Comparison of ENCODE assay signal across 8 cellular contexts in genomic region chr1:37472281-37472680, GRCh38. TPM values are rescaled to one million over a fixed set of nuclear protein-coding genes. Genes with fewer than 3 reads are reported as not detected.
DNase-seq lines count a peak whose midpoint lies in the region; ATAC-seq and TF ChIP-seq lines count a peak whose summit lies in the region.
"Had no signal": no experiment of that assay in that cellular context is flagged by ENCODE, and none has a peak within 500 bp of the region (broad histone marks: within the 10 kb centered on the region; RNA-seq: fewer than 3 reads in every experiment).

No MANE protein-coding gene starts in this region.

- H3K4me2 ChIP-seq in smooth muscle cell: peak overlapping the region; percentile 90

- CTCF ChIA-PET in HEK293T (lab: Yijun Ruan, JAX): interaction anchor here (1.1 to 1.4 kb wide), 2 partner anchors 15 to 16 kb away, joined by 4 read pairs; no protein-coding TSS in a partner anchor

- H3K27ac Mint-ChIP-seq in activated T-helper 1 cell treated with anti-CD3 and anti-CD28 coated beads, Interleukin-12 subunit alpha, Interleukin-12 subunit beta, Interleukin-2, Interleukin-4 antibody, amounts not matched to agents 30 ng/mL and 10 ng/mL and 1 ng/mL, durations not matched to agents 14 hours and 24 hours and 36 hours: peak overlapping the region; percentile 45
- H3K27ac Mint-ChIP-seq in immature natural killer cell: peak overlapping the region; percentile 86 to 94 (median 90)

- H3K4me3 Mint-ChIP-seq in activated T-helper 1 cell treated with anti-CD3 and anti-CD28 coated beads, Interleukin-12 subunit alpha, Interleukin-12 subunit beta, Interleukin-2, Interleukin-4 antibody, amounts not matched to agents 30 ng/mL and 10 ng/mL and 1 ng/mL, durations not matched to agents 14 hours and 24 hours and 36 hours: peak overlapping the region; percentile 8
- H3K4me3 Mint-ChIP-seq in immature natural killer cell: peak overlapping the region; percentile 75 to 98 (median 94)

- intact Hi-C loops in activated T-helper 1 cell treated with anti-CD3 and anti-CD28 coated beads, Interleukin-12 subunit alpha, Interleukin-12 subunit beta, Interleukin-2, Interleukin-4 antibody, amounts not matched to agents 30 ng/mL and 10 ng/mL and 1 ng/mL, durations not matched to agents 14 hours and 24 hours and 36 hours (cut with micrococcal nuclease): loop anchor here (10.0 kb wide), 3 partner anchors 533 to 1403 kb away; partner anchors contain the start of genes FHL3, MYCBP and OSCP1

- peaks cover 5% of the 10 kb centered on the region for H3K36me3 ChIP-seq in HUES48 (ENCODE audit: control insufficient read depth, insufficient read depth, low read length)
- H3K36me3 ChIP-seq in smooth muscle cell (ENCODE audit: low read depth): no peaks in the 10 kb centered on the region

- 0 out of 2 replicates have a peak overlapping the region, but pooled peaks have one; percentile 19 for H3K4me3 ChIP-seq in HUES48 (ENCODE audit: low read depth, low read length)
- H3K4me3 ChIP-seq in smooth muscle cell: no peak overlapping the region

- peaks cover 8% of the 10 kb centered on the region for H3K27me3 Mint-ChIP-seq in activated T-helper 1 cell treated with anti-CD3 and anti-CD28 coated beads, Interleukin-12 subunit alpha, Interleukin-12 subunit beta, Interleukin-2, Interleukin-4 antibody, amounts not matched to agents 30 ng/mL and 10 ng/mL and 1 ng/mL, durations not matched to agents 14 hours and 24 hours and 36 hours (ENCODE audit: insufficient read depth)
- peaks cover 9 to 32% (median 18%) of the 10 kb centered on the region in 3 donors for H3K27me3 Mint-ChIP-seq in immature natural killer cell (ENCODE audit: low read depth in 3 of 3)

- DNase-seq in activated T-helper 1 cell treated with anti-CD3 and anti-CD28 coated beads, Interleukin-12 subunit alpha, Interleukin-12 subunit beta, Interleukin-2, Interleukin-4 antibody, amounts not matched to agents 30 ng/mL and 10 ng/mL and 1 ng/mL, durations not matched to agents 14 hours and 24 hours and 36 hours (ENCODE audit: low spot score): no peak
- DNase-seq in immature natural killer cell (no peak), smooth muscle cell (lab: John Stamatoyannopoulos, UW; ENCODE audit: unreplicated experiment) (no peak), HEK293T (ENCODE audit: extremely low spot score) (no peak), HUDEP-2 (lab: John Stamatoyannopoulos, UW; ENCODE audit: unreplicated experiment in 76 of 76) (no peak)
- DNase-seq: activated CD4-positive, CD25-positive, alpha-beta regulatory T cell had no signal

- ATAC-seq in GM21360 (IDR thresholded peaks at IDR 0.05; ENCODE audit: unreplicated experiment): no peak

- H3K9ac ChIP-seq in HUES48 (ENCODE audit: low read depth, low read length) (no peak overlapping the region), smooth muscle cell (ENCODE audit: low read depth) (peak overlapping the region; percentile 68)

- no peaks in the 10 kb centered on the region for H3K9me3 ChIP-seq in HUES48 (ENCODE audit: control insufficient read depth, insufficient read depth, low read length)
- H3K9me3 ChIP-seq in smooth muscle cell (replicated peaks; ENCODE audit: low read depth): no peaks in the 10 kb centered on the region

- peaks cover 39% of the 10 kb centered on the region for H3K4me1 Mint-ChIP-seq in activated T-helper 1 cell treated with anti-CD3 and anti-CD28 coated beads, Interleukin-12 subunit alpha, Interleukin-12 subunit beta, Interleukin-2, Interleukin-4 antibody, amounts not matched to agents 30 ng/mL and 10 ng/mL and 1 ng/mL, durations not matched to agents 14 hours and 24 hours and 36 hours (ENCODE audit: low read depth)
- H3K4me1 Mint-ChIP-seq in immature natural killer cell: peaks cover 47 to 50% of the 10 kb centered on the region in 2 donors

- peaks cover 24% of the 10 kb centered on the region for H3K36me3 Mint-ChIP-seq in activated T-helper 1 cell treated with anti-CD3 and anti-CD28 coated beads, Interleukin-12 subunit alpha, Interleukin-12 subunit beta, Interleukin-2, Interleukin-4 antibody, amounts not matched to agents 30 ng/mL and 10 ng/mL and 1 ng/mL, durations not matched to agents 14 hours and 24 hours and 36 hours (ENCODE audit: low read depth)
- H3K36me3 Mint-ChIP-seq in immature natural killer cell: peaks cover 0 to 8% (median 2%) of the 10 kb centered on the region in 3 donors

- peaks cover 32% of the 10 kb centered on the region for H3K79me2 ChIP-seq in smooth muscle cell (ENCODE audit: low read depth)

- TF ChIP-seq CTCF in smooth muscle cell (IDR thresholded peaks at IDR 0.05; ENCODE audit: borderline replicate concordance, insufficient read depth, poor library complexity, severe bottlenecking): no peak

- H3K9me3 Mint-ChIP-seq in activated T-helper 1 cell treated with anti-CD3 and anti-CD28 coated beads, Interleukin-12 subunit alpha, Interleukin-12 subunit beta, Interleukin-2, Interleukin-4 antibody, amounts not matched to agents 30 ng/mL and 10 ng/mL and 1 ng/mL, durations not matched to agents 14 hours and 24 hours and 36 hours: no peaks in the 10 kb centered on the region
- H3K9me3 Mint-ChIP-seq in immature natural killer cell: peaks cover 0 to 3% (median 0%) of the 10 kb centered on the region in 6 donors

- H3K27me3 ChIP-seq in HUES48 (ENCODE audit: control insufficient read depth, insufficient read depth, low read length) (peaks cover 22% of the 10 kb centered on the region), smooth muscle cell (ENCODE audit: low read depth) (no peaks in the 10 kb centered on the region)

- H2AFZ ChIP-seq in smooth muscle cell (ENCODE audit: low read depth): no peak overlapping the region

- 77% methylated on average over 7 of the region's 7 CpGs for WGBS in smooth muscle cell (ENCODE audit: low lambda C conversion rate)

- peak overlapping the region; percentile 83 for H3K27ac ChIP-seq in HUES48 (ENCODE audit: low read depth, low read length)
- peak overlapping the region; percentile 94 for H3K27ac ChIP-seq in smooth muscle cell (ENCODE audit: low read depth)

- H4K20me1 ChIP-seq in smooth muscle cell (ENCODE audit: low read depth): peaks cover 23% of the 10 kb centered on the region

- peaks cover 44% of the 10 kb centered on the region for H3K4me1 ChIP-seq in HUES48 (ENCODE audit: control insufficient read depth, insufficient read depth, low read length)
- H3K4me1 ChIP-seq in smooth muscle cell (ENCODE audit: low read depth): peaks cover 26% of the 10 kb centered on the region

- POLR2A ChIA-PET in HEK293T (lab: Yijun Ruan, JAX): no interaction called here

- H3F3A ChIP-seq in smooth muscle cell (ENCODE audit: low read depth): peaks cover 22% of the 10 kb centered on the region

TF ChIP-seq in HEK293T, 16 proteins besides CTCF, POLR2A, EP300 and RAD21:
- no peak for TF ChIP-seq NFRKB (IDR thresholded peaks at IDR 0.05)
- TF ChIP-seq BHLHE40 (IDR thresholded peaks at IDR 0.05; ENCODE audit: borderline replicate concordance): no peak
- TF ChIP-seq ARNT (IDR thresholded peaks at IDR 0.05): no peak
- TF ChIP-seq TARDBP (IDR thresholded peaks at IDR 0.05): no peak
- TF ChIP-seq HDGF (IDR thresholded peaks at IDR 0.05; ENCODE audit: borderline replicate concordance): no peak
- no peak for TF ChIP-seq FOXA1 (IDR thresholded peaks at IDR 0.05)
- no peak for TF ChIP-seq FOXM1 (IDR thresholded peaks at IDR 0.05; ENCODE audit: borderline replicate concordance)

RNA-seq across cellular contexts. Expression of gene ZC3H12A, which starts 2.1 kb away (rescaled TPM):
- total RNA-seq in activated T-helper 1 cell treated with anti-CD3 and anti-CD28 coated beads, Interleukin-12 subunit alpha, Interleukin-12 subunit beta, Interleukin-2, Interleukin-4 antibody, amounts not matched to agents 30 ng/mL and 10 ng/mL and 1 ng/mL, durations not matched to agents 14 hours and 24 hours and 36 hours: 40.4 and 44.0 TPM in 2 replicates
- polyA plus RNA-seq in immature natural killer cell (10 to 100 TPM in 2 of 3 donors, 1 to 10 TPM in 1; 9.6 to 14.6 (median 13.1) TPM), smooth muscle cell (29.6 and 35.8 TPM in 2 replicates)
- 13.2 and 21.3 TPM in 2 replicates for total RNA-seq in smooth muscle cell

RNA-seq across cellular contexts. Expression of gene MEAF6, which starts 42.3 kb away (rescaled TPM):
- 102 and 103 TPM in 2 replicates for total RNA-seq in activated T-helper 1 cell treated with anti-CD3 and anti-CD28 coated beads, Interleukin-12 subunit alpha, Interleukin-12 subunit beta, Interleukin-2, Interleukin-4 antibody, amounts not matched to agents 30 ng/mL and 10 ng/mL and 1 ng/mL, durations not matched to agents 14 hours and 24 hours and 36 hours
- polyA plus RNA-seq in immature natural killer cell: 100 to 1,000 TPM; 147 to 185 (median 181) TPM
- 65.1 and 87.6 TPM in 2 replicates for total RNA-seq in smooth muscle cell
- 58.8 and 60.7 TPM in 2 replicates for polyA plus RNA-seq in smooth muscle cell
